ENCODE assay signal across 11 cellular contexts in genomic region chr1:63643926-63644325, GRCh38. TPM values are rescaled to one million over a fixed set of nuclear protein-coding genes. Genes with fewer than 3 reads are reported as not detected.
DNase-seq lines count a peak whose midpoint lies in the region; TF ChIP-seq lines count a peak whose summit lies in the region.
"Had no signal": no experiment of that assay in that cellular context is flagged by ENCODE, and none has a peak within 500 bp of the region (broad histone marks: within the 10 kb centered on the region; RNA-seq: fewer than 3 reads in every experiment).

No MANE protein-coding gene starts in this region.

- no peaks in the 10 kb centered on the region for H3K23me2 ChIP-seq in H9 (ENCODE audit: insufficient read length, low read depth, low read length, poor library complexity, severe bottlenecking)

- no peak overlapping the region for H2BK15ac ChIP-seq in H9 (ENCODE audit: low read depth, low read length)

- H4K5ac ChIP-seq in H9 (ENCODE audit: insufficient read length, low read depth, low read length), result no peak overlapping the region

- no peak overlapping the region for H3K9ac ChIP-seq in H9 (ENCODE audit: extremely low read depth, insufficient read length, low read length)

- H3K4me2 ChIP-seq in H9 (ENCODE audit: insufficient read depth, insufficient read length, low read length), result no peak overlapping the region

- H3K4me3 ChIP-seq in coronary artery, result no peak overlapping the region
- H3K4me3 ChIP-seq: upper lobe of left lung had no signal

- H3K27ac ChIP-seq in coronary artery (peak overlapping the region; percentile 23 to 32), H9 (ENCODE audit: insufficient read length, low read depth, low read length) (no peak overlapping the region)
- H3K27ac ChIP-seq: upper lobe of left lung had no signal

- no peaks in the 10 kb centered on the region for H3K79me1 ChIP-seq in H9 (ENCODE audit: insufficient read depth, low read depth, low read length, poor library complexity, severe bottlenecking)

- H3K27me3 ChIP-seq in H9 (ENCODE audit: insufficient read depth, low read length), result no peaks in the 10 kb centered on the region
- H3K27me3 ChIP-seq: upper lobe of left lung had no signal

- no peak overlapping the region for H4K91ac ChIP-seq in H9 (ENCODE audit: insufficient read length, low read depth, low read length)

- peaks cover 68% of the 10 kb centered on the region for H3K4me1 Mint-ChIP-seq in nephron
- H3K4me1 Mint-ChIP-seq in H9, result 0 out of 4 replicates have a peak, but pooled peaks cover 2 to 3% of the 10 kb centered on the region in 2 experiments
- H3K4me1 Mint-ChIP-seq in activated T-cell treated with anti-CD3 and anti-CD28 coated beads, Interleukin-2, amount 50 U/mL, for 24 hours (ENCODE audit: low read depth), result no peaks in the 10 kb centered on the region

- H2BK20ac ChIP-seq in H9 (ENCODE audit: low read depth, low read length, poor library complexity, severe bottlenecking), result no peak overlapping the region

- H3K18ac ChIP-seq in H9 (ENCODE audit: insufficient read length, low read depth, low read length), result no peak overlapping the region

- H3K4ac ChIP-seq in H9 (ENCODE audit: low read depth, low read length), result no peak overlapping the region

- H2AFZ ChIP-seq in H9 (ENCODE audit: low read length), result no peak overlapping the region

- peaks cover 57% of the 10 kb centered on the region for H3K36me3 Mint-ChIP-seq in nephron (ENCODE audit: low read depth)
- H3K36me3 Mint-ChIP-seq in H9 (ENCODE audit: insufficient read depth in 1 of 3, low read depth in 3 of 3), result peaks cover 0 to 13% (median 4%) of the 10 kb centered on the region in 3 experiments; a peak in 4 of 7 replicates
- peaks cover 72% of the 10 kb centered on the region for H3K36me3 Mint-ChIP-seq in activated T-cell treated with anti-CD3 and anti-CD28 coated beads, Interleukin-2, amount 50 U/mL, for 24 hours (ENCODE audit: low read depth)

- 0 out of 2 replicates have a peak, but pooled peaks cover 2% of the 10 kb centered on the region for H3K4me1 ChIP-seq in H9 (ENCODE audit: insufficient read depth, low read length)

- H3K79me2 ChIP-seq in H9 (ENCODE audit: insufficient read depth, low read length), result no peaks in the 10 kb centered on the region

- no peak overlapping the region for H3K56ac ChIP-seq in H9 (ENCODE audit: insufficient read length, low read depth, low read length)

- no peak overlapping the region for H2BK5ac ChIP-seq in H9 (ENCODE audit: insufficient read length, low read length)

- H2BK12ac ChIP-seq in H9 (ENCODE audit: insufficient read length, low read depth, low read length), result no peak overlapping the region

- H3K4me3 Mint-ChIP-seq in nephron (no peak overlapping the region), H9 (no peak overlapping the region)
- H3K4me3 Mint-ChIP-seq in activated T-cell treated with anti-CD3 and anti-CD28 coated beads, Interleukin-2, amount 50 U/mL, for 24 hours, result no peak overlapping the region

- no peak overlapping the region for H2AK5ac ChIP-seq in H9 (ENCODE audit: insufficient read length, low read length)

- H3K23ac ChIP-seq in H9 (ENCODE audit: insufficient read length, low read depth, low read length), result no peak overlapping the region

- H2BK120ac ChIP-seq in H9 (ENCODE audit: low read depth, low read length, poor library complexity, severe bottlenecking), result no peak overlapping the region

- no peak overlapping the region for H4K8ac ChIP-seq in H9 (replicated peaks; ENCODE audit: insufficient read length, low read depth, low read length)

- no peak overlapping the region for H3K14ac ChIP-seq in H9 (ENCODE audit: insufficient read depth, low read length)

- H3K9me3 ChIP-seq in H9 (ENCODE audit: control insufficient read depth, low read depth, low read length), result no peaks in the 10 kb centered on the region
- H3K9me3 ChIP-seq: upper lobe of left lung had no signal

- no peak for TF ChIP-seq CTCF in coronary artery (IDR thresholded peaks at IDR 0.05)
- TF ChIP-seq CTCF in nephron (IDR thresholded peaks at IDR 0.05; ENCODE audit: unreplicated experiment in 3 of 3), result no peak
- TF ChIP-seq CTCF in H9 (conservative IDR thresholded peaks at IDR 0.05), result no peak

- H3T11ph ChIP-seq in H9 (ENCODE audit: low read length), result no peak overlapping the region

- H3K9me3 Mint-ChIP-seq in nephron (peaks cover 5% of the 10 kb centered on the region), H9 (no peaks in the 10 kb centered on the region)
- no peaks in the 10 kb centered on the region for H3K9me3 Mint-ChIP-seq in activated T-cell treated with anti-CD3 and anti-CD28 coated beads, Interleukin-2, amount 50 U/mL, for 24 hours

- no CpG with 5 or more reads among the region's 3 CpGs for WGBS in H9 (ENCODE audit: extremely low coverage, insufficient read length, low lambda C conversion rate)

- no peaks in the 10 kb centered on the region for H4K20me1 ChIP-seq in H9 (ENCODE audit: control insufficient read depth, insufficient read depth, insufficient read length)

- H3K27ac Mint-ChIP-seq in nephron, result peak overlapping the region; percentile 48 to 91 (median 63)
- H3K27ac Mint-ChIP-seq in H9, result no peak overlapping the region
- H3K27ac Mint-ChIP-seq in activated T-cell treated with anti-CD3 and anti-CD28 coated beads, Interleukin-2, amount 50 U/mL, for 24 hours, result no peak overlapping the region

- H3K27me3 Mint-ChIP-seq in nephron (ENCODE audit: low read depth) (no peaks in the 10 kb centered on the region), H9 (ENCODE audit: low read depth) (no peaks in the 10 kb centered on the region; the same call in 1 of the 2 replicates)
- H3K27me3 Mint-ChIP-seq in activated T-cell treated with anti-CD3 and anti-CD28 coated beads, Interleukin-2, amount 50 U/mL, for 24 hours, result no peaks in the 10 kb centered on the region

- DNase-seq in DMS79 (lab: John Stamatoyannopoulos, UW) (peak; percentile 24), NCI-H2196 treated with DMSO at 0.1 percent for 48 hours (lab: John Stamatoyannopoulos, UW; ENCODE audit: unreplicated experiment) (peak; percentile 60), coronary artery (ENCODE audit: low spot score) (no peak), foreskin melanocyte (no peak), H9 (no peak)
- no peak for DNase-seq in activated effector memory CD4-positive, alpha-beta T cell treated with anti-CD3 and anti-CD28 coated beads, Interleukin-2, amount 50 U/mL, for 16 hours
- DNase-seq in activated T-cell treated with anti-CD3 and anti-CD28 coated beads, Interleukin-2, amount 50 U/mL, for 24 hours, result no peak
- DNase-seq: AML-193, GF-D8, upper lobe of left lung had no signal

RNA-seq across cellular contexts. Expression of gene PGM1, which starts 50.7 kb away (rescaled TPM):
- 56.4 and 58.5 TPM in 2 replicates for total RNA-seq in H9 (2021)

Comparison
In these comparisons a context has a peak if more than half of its experiments do, and no peak if none do; other contexts are left out.
1. DNase-seq: peak in DMS79 (single experiment) and NCI-H2196 treated with DMSO at 0.1 percent for 48 hours (single experiment); none in coronary artery (single experiment), foreskin melanocyte (single experiment), activated effector memory CD4-positive, alpha-beta T cell treated with anti-CD3 and anti-CD28 coated beads, Interleukin-2, amount 50 U/mL, for 16 hours (single experiment), H9 (single experiment) and activated T-cell treated with anti-CD3 and anti-CD28 coated beads, Interleukin-2, amount 50 U/mL, for 24 hours (single experiment).
2. H3K27ac Mint-ChIP-seq: peak in nephron (3 of 3); none in H9 (0 of 3) and activated T-cell treated with anti-CD3 and anti-CD28 coated beads, Interleukin-2, amount 50 U/mL, for 24 hours (single experiment).